1 cellular context compared by ENCODE assay signal in genomic region chr3:142725352-142725739, GRCh38.
TF ChIP-seq lines count a peak whose summit lies in the region.

No MANE protein-coding gene starts in this region.

TF ChIP-seq in K562, 482 proteins besides CTCF, POLR2A, EP300 and RAD21 (continued from another document):
- TF ChIP-seq CTCFL (IDR thresholded peaks at IDR 0.05; ENCODE audit: borderline replicate concordance, insufficient read depth, low read depth, low read length, poor library complexity, severe bottlenecking), result no peak
